Comparison of ENCODE assay signal across 1 cellular context in the genomic region with DNA sequence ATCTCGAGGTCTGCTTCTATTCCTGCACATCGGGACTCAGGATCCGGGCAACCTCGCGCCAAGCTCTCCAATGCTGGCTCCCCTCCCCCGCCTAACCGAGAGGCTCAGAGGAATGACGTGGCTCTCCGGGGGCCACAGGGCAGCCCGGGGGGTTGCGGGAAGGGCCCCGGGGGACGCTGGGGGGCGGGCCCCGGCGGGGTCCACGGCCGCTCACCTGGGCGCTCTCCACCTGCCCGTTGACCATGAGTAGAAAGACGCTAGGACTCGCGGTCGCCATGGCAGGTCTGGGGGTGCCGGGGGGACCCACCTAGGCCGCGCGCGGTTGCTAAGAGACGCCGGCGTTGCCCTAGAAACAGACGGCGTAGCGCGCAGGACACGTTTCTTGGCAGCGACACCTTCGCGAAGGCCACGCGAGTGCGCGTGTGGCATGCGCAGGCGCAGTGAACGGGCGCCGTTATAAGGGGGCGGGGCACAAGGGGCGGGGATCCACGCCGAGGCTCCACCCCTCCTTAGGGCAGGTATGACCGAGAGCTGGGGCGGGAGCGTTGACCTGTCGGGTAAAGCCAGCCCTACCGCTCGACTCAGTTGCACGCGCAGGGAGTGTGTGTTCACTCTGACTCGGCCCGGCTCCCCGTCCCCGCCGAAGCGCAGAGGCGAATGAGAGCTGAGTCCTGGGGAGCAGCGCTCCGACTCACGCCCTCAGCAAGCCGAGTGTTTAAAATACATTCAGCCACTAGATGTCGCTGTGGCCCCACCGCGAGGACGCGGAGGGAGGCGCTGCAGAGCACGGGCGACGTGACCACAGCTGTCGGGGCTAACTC.
TF ChIP-seq lines count a peak whose summit lies in the region.

A gene with protein sequence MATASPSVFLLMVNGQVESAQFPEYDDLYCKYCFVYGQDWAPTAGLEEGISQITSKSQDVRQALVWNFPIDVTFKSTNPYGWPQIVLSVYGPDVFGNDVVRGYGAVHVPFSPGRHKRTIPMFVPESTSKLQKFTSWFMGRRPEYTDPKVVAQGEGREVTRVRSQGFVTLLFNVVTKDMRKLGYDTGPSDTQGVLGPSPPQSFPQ (minus strand): TSS at position 431 of the 821 bp plus-strand sequence. CDS start 154 bp downstream, at position 277.

TF ChIP-seq in GM12878, 131 proteins besides CTCF, POLR2A, EP300 and RAD21 (continued from another document):
- TF ChIP-seq BHLHE40 (IDR thresholded peaks at IDR 0.05; ENCODE audit: borderline replicate concordance in 1 of 2, low read depth in 2 of 2, low read length in 1 of 2) (peak; percentile 77 to 83), FOXK2 (IDR thresholded peaks at IDR 0.05) (no peak), SIN3A (IDR thresholded peaks at IDR 0.05; ENCODE audit: low read depth, low read length) (0 out of 2 replicates have a peak, but pooled peaks have one; percentile 53), ATF7 (IDR thresholded peaks at IDR 0.05; ENCODE audit: low read depth) (no peak), TARDBP (IDR thresholded peaks at IDR 0.05; ENCODE audit: borderline replicate concordance) (0 out of 2 replicates have a peak, but pooled peaks have one; percentile 36), IKZF2 (IDR thresholded peaks at IDR 0.05) (no peak), BRCA1 (IDR thresholded peaks at IDR 0.05; ENCODE audit: low read depth, low read length) (no peak), DPF2 (IDR thresholded peaks at IDR 0.05) (no peak), RB1 (IDR thresholded peaks at IDR 0.05; ENCODE audit: borderline replicate concordance) (no peak; the same call in 1 of the 2 replicates), JUNB (IDR thresholded peaks at IDR 0.05) (no peak)
- TF ChIP-seq, protein P1, sequence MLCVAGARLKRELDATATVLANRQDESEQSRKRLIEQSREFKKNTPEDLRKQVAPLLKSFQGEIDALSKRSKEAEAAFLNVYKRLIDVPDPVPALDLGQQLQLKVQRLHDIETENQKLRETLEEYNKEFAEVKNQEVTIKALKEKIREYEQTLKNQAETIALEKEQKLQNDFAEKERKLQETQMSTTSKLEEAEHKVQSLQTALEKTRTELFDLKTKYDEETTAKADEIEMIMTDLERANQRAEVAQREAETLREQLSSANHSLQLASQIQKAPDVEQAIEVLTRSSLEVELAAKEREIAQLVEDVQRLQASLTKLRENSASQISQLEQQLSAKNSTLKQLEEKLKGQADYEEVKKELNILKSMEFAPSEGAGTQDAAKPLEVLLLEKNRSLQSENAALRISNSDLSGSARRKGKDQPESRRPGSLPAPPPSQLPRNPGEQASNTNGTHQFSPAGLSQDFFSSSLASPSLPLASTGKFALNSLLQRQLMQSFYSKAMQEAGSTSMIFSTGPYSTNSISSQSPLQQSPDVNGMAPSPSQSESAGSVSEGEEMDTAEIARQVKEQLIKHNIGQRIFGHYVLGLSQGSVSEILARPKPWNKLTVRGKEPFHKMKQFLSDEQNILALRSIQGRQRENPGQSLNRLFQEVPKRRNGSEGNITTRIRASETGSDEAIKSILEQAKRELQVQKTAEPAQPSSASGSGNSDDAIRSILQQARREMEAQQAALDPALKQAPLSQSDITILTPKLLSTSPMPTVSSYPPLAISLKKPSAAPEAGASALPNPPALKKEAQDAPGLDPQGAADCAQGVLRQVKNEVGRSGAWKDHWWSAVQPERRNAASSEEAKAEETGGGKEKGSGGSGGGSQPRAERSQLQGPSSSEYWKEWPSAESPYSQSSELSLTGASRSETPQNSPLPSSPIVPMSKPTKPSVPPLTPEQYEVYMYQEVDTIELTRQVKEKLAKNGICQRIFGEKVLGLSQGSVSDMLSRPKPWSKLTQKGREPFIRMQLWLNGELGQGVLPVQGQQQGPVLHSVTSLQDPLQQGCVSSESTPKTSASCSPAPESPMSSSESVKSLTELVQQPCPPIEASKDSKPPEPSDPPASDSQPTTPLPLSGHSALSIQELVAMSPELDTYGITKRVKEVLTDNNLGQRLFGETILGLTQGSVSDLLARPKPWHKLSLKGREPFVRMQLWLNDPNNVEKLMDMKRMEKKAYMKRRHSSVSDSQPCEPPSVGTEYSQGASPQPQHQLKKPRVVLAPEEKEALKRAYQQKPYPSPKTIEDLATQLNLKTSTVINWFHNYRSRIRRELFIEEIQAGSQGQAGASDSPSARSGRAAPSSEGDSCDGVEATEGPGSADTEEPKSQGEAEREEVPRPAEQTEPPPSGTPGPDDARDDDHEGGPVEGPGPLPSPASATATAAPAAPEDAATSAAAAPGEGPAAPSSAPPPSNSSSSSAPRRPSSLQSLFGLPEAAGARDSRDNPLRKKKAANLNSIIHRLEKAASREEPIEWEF (IDR thresholded peaks at IDR 0.05; ENCODE audit: insufficient replicate concordance, low read depth, low read length): no peak
- TF ChIP-seq, protein P2, sequence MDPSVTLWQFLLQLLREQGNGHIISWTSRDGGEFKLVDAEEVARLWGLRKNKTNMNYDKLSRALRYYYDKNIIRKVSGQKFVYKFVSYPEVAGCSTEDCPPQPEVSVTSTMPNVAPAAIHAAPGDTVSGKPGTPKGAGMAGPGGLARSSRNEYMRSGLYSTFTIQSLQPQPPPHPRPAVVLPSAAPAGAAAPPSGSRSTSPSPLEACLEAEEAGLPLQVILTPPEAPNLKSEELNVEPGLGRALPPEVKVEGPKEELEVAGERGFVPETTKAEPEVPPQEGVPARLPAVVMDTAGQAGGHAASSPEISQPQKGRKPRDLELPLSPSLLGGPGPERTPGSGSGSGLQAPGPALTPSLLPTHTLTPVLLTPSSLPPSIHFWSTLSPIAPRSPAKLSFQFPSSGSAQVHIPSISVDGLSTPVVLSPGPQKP (IDR thresholded peaks at IDR 0.05; ENCODE audit: low read depth, low read length): no peak; the same call in 1 of the 2 replicates
- TF ChIP-seq, protein P3, sequence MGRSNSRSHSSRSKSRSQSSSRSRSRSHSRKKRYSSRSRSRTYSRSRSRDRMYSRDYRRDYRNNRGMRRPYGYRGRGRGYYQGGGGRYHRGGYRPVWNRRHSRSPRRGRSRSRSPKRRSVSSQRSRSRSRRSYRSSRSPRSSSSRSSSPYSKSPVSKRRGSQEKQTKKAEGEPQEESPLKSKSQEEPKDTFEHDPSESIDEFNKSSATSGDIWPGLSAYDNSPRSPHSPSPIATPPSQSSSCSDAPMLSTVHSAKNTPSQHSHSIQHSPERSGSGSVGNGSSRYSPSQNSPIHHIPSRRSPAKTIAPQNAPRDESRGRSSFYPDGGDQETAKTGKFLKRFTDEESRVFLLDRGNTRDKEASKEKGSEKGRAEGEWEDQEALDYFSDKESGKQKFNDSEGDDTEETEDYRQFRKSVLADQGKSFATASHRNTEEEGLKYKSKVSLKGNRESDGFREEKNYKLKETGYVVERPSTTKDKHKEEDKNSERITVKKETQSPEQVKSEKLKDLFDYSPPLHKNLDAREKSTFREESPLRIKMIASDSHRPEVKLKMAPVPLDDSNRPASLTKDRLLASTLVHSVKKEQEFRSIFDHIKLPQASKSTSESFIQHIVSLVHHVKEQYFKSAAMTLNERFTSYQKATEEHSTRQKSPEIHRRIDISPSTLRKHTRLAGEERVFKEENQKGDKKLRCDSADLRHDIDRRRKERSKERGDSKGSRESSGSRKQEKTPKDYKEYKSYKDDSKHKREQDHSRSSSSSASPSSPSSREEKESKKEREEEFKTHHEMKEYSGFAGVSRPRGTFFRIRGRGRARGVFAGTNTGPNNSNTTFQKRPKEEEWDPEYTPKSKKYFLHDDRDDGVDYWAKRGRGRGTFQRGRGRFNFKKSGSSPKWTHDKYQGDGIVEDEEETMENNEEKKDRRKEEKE (IDR thresholded peaks at IDR 0.05): no peak
- TF ChIP-seq, protein P4, sequence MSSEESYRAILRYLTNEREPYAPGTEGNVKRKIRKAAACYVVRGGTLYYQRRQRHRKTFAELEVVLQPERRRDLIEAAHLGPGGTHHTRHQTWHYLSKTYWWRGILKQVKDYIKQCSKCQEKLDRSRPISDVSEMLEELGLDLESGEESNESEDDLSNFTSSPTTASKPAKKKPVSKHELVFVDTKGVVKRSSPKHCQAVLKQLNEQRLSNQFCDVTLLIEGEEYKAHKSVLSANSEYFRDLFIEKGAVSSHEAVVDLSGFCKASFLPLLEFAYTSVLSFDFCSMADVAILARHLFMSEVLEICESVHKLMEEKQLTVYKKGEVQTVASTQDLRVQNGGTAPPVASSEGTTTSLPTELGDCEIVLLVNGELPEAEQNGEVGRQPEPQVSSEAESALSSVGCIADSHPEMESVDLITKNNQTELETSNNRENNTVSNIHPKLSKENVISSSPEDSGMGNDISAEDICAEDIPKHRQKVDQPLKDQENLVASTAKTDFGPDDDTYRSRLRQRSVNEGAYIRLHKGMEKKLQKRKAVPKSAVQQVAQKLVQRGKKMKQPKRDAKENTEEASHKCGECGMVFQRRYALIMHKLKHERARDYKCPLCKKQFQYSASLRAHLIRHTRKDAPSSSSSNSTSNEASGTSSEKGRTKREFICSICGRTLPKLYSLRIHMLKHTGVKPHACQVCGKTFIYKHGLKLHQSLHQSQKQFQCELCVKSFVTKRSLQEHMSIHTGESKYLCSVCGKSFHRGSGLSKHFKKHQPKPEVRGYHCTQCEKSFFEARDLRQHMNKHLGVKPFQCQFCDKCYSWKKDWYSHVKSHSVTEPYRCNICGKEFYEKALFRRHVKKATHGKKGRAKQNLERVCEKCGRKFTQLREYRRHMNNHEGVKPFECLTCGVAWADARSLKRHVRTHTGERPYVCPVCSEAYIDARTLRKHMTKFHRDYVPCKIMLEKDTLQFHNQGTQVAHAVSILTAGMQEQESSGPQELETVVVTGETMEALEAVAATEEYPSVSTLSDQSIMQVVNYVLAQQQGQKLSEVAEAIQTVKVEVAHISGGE (CRISPR knock-in tag; IDR thresholded peaks at IDR 0.05): no peak
